In the genomic region with DNA sequence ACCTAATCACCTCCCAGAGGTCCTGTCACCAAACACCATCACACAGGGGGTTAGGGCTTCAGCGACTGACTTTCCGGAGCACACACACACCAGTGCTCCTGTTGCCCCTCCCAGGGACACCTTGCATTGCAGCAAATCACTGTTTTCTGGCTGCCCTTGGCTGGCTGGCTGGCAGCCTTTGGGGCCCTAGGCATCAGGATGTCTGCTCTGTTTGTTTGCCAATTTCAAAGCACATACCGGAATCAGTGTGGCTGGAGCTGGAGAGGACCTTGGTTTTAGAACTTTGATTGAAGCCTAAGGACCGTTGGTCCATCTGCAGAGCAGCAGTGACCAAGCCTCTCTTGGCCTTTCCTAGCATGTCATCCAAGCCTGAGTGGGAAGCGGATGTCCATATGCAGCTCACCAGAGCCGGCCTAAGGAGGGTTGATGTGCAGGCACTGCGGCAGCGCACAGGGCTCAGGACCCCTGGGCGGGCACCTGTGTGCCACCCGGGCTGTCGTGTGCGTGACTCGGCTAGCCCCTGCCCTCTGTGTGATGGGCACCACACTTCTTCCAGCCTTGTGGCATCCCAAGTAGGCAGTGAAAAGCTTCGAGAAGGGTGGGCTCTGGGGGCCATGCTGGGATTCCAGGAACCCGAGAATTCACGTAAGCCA, we compare ENCODE assay signal across 21 cellular contexts.
DNase-seq lines count a peak whose midpoint lies in the region; ATAC-seq, FAIRE-seq and TF ChIP-seq lines count a peak whose summit lies in the region.
"Had no signal": no experiment of that assay in that cellular context is flagged by ENCODE, and none has a peak within 500 bp of the region (broad histone marks: within the 10 kb centered on the region; RNA-seq: fewer than 3 reads in every experiment).

No MANE protein-coding gene starts in this region.

- no peaks in the 10 kb centered on the region for H3K36me3 ChIP-seq in kidney (ENCODE audit: control insufficient read depth in 1 of 2, insufficient read depth in 2 of 2, low read length in 2 of 2)
- no peaks in the 10 kb centered on the region for H3K36me3 ChIP-seq in neuronal stem cell (replicated peaks in 1 of 2; ENCODE audit: control insufficient read depth in 2 of 2, insufficient read depth in 2 of 2, low read length in 2 of 2)
- H3K36me3 ChIP-seq in aorta (ENCODE audit: control insufficient read depth in 1 of 2, insufficient read depth in 2 of 2, low read length in 1 of 2), result no peaks in the 10 kb centered on the region

- no peaks in the 10 kb centered on the region for H3K9me3 ChIP-seq in kidney (ENCODE audit: control insufficient read depth in 1 of 2, low read length in 2 of 2)
- no peaks in the 10 kb centered on the region for H3K9me3 ChIP-seq in neuronal stem cell (replicated peaks in 1 of 2; ENCODE audit: control insufficient read depth in 2 of 2, insufficient read depth in 1 of 2, low read depth in 1 of 2, low read length in 2 of 2)
- H3K9me3 ChIP-seq in aorta (ENCODE audit: control insufficient read depth, low read length), result no peaks in the 10 kb centered on the region
- H3K9me3 ChIP-seq: BLaER1 had no signal

- H3K23ac ChIP-seq in neuronal stem cell (ENCODE audit: low read depth, low read length, poor library complexity), result no peak overlapping the region

- no peak overlapping the region for H3K14ac ChIP-seq in neuronal stem cell (ENCODE audit: low read length)

- H2BK120ac ChIP-seq in neuronal stem cell (ENCODE audit: low read depth, low read length), result no peak overlapping the region

- no CpG with 5 or more reads among the region's 16 CpGs for WGBS in neuronal stem cell (ENCODE audit: extremely low coverage in 2 of 2, insufficient read length in 2 of 2, insufficient replicate concordance in 1 of 2), 2 donors
- WGBS in aorta, 2 donors, result 93 to 94% methylated on average over 16 of the region's 16 CpGs

- DNase-seq in WTC11 (ENCODE audit: low spot score), result no peak
- DNase-seq in kidney, result peak; percentile 68
- no peak for DNase-seq in neuronal stem cell (ENCODE audit: low spot score)
- DNase-seq in aorta, result peak; percentile 23 to 59
- DNase-seq in NCI-H2227 (lab: John Stamatoyannopoulos, UW; ENCODE audit: unreplicated experiment), result no peak
- no peak for DNase-seq in activated effector memory CD4-positive, alpha-beta T cell treated with Interleukin-2 at 50 U/mL for 16 hours
- DNase-seq in activated CD4-positive, CD25-positive, alpha-beta regulatory T cell (lab: John Stamatoyannopoulos, UW), result no peak
- DNase-seq: 8988T; CD4-positive, alpha-beta memory T cell; DMS153; DMS79; GDM1; GM23248; HFFc6 had no signal

- H3K4me3 ChIP-seq in kidney (ENCODE audit: low read length in 2 of 2) (no peak overlapping the region), neuronal stem cell (ENCODE audit: low read length in 2 of 2) (no peak overlapping the region), aorta (ENCODE audit: low read length in 2 of 2) (no peak overlapping the region)
- H3K4me3 ChIP-seq: BLaER1, GM23248 had no signal

- no peak overlapping the region for H2BK15ac ChIP-seq in neuronal stem cell (ENCODE audit: low read length)

- no peak for ATAC-seq in WTC11
- peak; percentile 49 for ATAC-seq in aorta (ENCODE audit: low FRiP score)
- ATAC-seq: HCT116 had no signal

- no peak overlapping the region for H3K4me2 ChIP-seq in neuronal stem cell (ENCODE audit: insufficient read depth, low read length, poor library complexity, severe bottlenecking)
- H3K4me2 ChIP-seq: BLaER1 had no signal

- no peaks in the 10 kb centered on the region for H3K79me1 ChIP-seq in neuronal stem cell (ENCODE audit: low read depth, low read length)

- no peak overlapping the region for H4K91ac ChIP-seq in neuronal stem cell (ENCODE audit: low read depth, low read length, poor library complexity)

- no peak overlapping the region for H3K4me3 Mint-ChIP-seq in WTC11
- H3K4me3 Mint-ChIP-seq: CD14-positive monocyte; CD4-positive, alpha-beta memory T cell; HFFc6 had no signal

- H3K4me1 ChIP-seq in kidney (ENCODE audit: control insufficient read depth in 1 of 2, insufficient read depth in 1 of 2, low read depth in 1 of 2, low read length in 2 of 2) (no peaks in the 10 kb centered on the region), neuronal stem cell (ENCODE audit: control insufficient read depth in 2 of 2, insufficient read depth in 1 of 2, low read depth in 1 of 2, low read length in 2 of 2) (peaks cover 12 to 48% of the 10 kb centered on the region in 2 donors), aorta (ENCODE audit: control insufficient read depth in 1 of 2, insufficient read depth in 2 of 2, low read length in 2 of 2) (no peaks in the 10 kb centered on the region)

- H3K27ac ChIP-seq in kidney (ENCODE audit: low read depth in 2 of 2, low read length in 2 of 2), result no peak overlapping the region
- no peak overlapping the region for H3K27ac ChIP-seq in neuronal stem cell (replicated peaks; ENCODE audit: low read length)
- H3K27ac ChIP-seq in aorta (ENCODE audit: low read depth in 1 of 2, low read length in 2 of 2), result no peak overlapping the region
- H3K27ac ChIP-seq: BLaER1, GM23248 had no signal

- no peak overlapping the region for H2AFZ ChIP-seq in neuronal stem cell (ENCODE audit: low read length)
- H2AFZ ChIP-seq: GM23248 had no signal

- CTCF ChIA-PET in WTC11 (lab: Charles Lee), result interaction anchor here (0.8 to 2.0 kb wide), 5 partner anchors 10 to 327 kb away, joined by 3 to 6 read pairs (median 5); no protein-coding TSS in a partner anchor

- no peak overlapping the region for H4K8ac ChIP-seq in neuronal stem cell (ENCODE audit: low read depth, low read length)

- no peaks in the 10 kb centered on the region for H3K27me3 Mint-ChIP-seq in WTC11 (ENCODE audit: low read depth)

- H2BK5ac ChIP-seq in neuronal stem cell (ENCODE audit: low read length), result no peak overlapping the region

- intact Hi-C loops in kidney (cut with DNase I) (no loop called here), aorta (cut with DNase I) (no loop called here)

- no peak overlapping the region for H2BK12ac ChIP-seq in neuronal stem cell (ENCODE audit: low read length)

- H3K9ac ChIP-seq in kidney (ENCODE audit: low read length in 2 of 2), result no peak overlapping the region
- no peak overlapping the region for H3K9ac ChIP-seq in neuronal stem cell (ENCODE audit: low read depth, low read length, poor library complexity)
- H3K9ac ChIP-seq: BLaER1, GM23248 had no signal

- no peaks in the 10 kb centered on the region for H3K36me3 Mint-ChIP-seq in WTC11
- H3K36me3 Mint-ChIP-seq: CD14-positive monocyte; CD4-positive, alpha-beta memory T cell had no signal

- H3K18ac ChIP-seq in neuronal stem cell (ENCODE audit: low read length), result peak overlapping the region; percentile 20

- H3K4me1 Mint-ChIP-seq in WTC11, result peaks cover 42% of the 10 kb centered on the region
- H3K4me1 Mint-ChIP-seq: CD14-positive monocyte; CD4-positive, alpha-beta memory T cell had no signal

- H3K4ac ChIP-seq in neuronal stem cell (ENCODE audit: low read length), result no peak overlapping the region

- H3K27me3 ChIP-seq in neuronal stem cell (ENCODE audit: control insufficient read depth in 3 of 3, insufficient read depth in 3 of 3, low read depth in 1 of 3, low read length in 3 of 3) (peaks cover 0 to 2% (median 0%) of the 10 kb centered on the region in 3 experiments), aorta (ENCODE audit: control insufficient read depth in 1 of 2, insufficient read depth in 2 of 2, low read length in 1 of 2) (no peaks in the 10 kb centered on the region)
- H3K27me3 ChIP-seq: BLaER1 had no signal

- 0 out of 2 replicates have a peak overlapping the region, but pooled peaks have one; percentile 32 for H3K27ac Mint-ChIP-seq in WTC11
- H3K27ac Mint-ChIP-seq: CD14-positive monocyte; CD4-positive, alpha-beta memory T cell; HFFc6 had no signal

- H3K9me3 Mint-ChIP-seq in WTC11, result peaks cover 4% of the 10 kb centered on the region; the same call in 1 of the 2 replicates
- H3K9me3 Mint-ChIP-seq: CD4-positive, alpha-beta memory T cell had no signal

- TF ChIP-seq CTCF in WTC11 (IDR thresholded peaks at IDR 0.05) (no peak), kidney (IDR thresholded peaks at IDR 0.05; ENCODE audit: borderline replicate concordance, extremely low read depth, insufficient read depth) (no peak)

- no peak for FAIRE-seq in kidney (lab: Jason Lieb, UNC)
- FAIRE-seq: GM12892, GM18507, H54, HTR-8/SVneo had no signal

- no peak overlapping the region for H2AK5ac ChIP-seq in neuronal stem cell (ENCODE audit: low read depth, low read length)

- POLR2A ChIA-PET in WTC11 (lab: Charles Lee), result no interaction called here

TF ChIP-seq in WTC11, 78 proteins besides CTCF, POLR2A, EP300 and RAD21 (continues in another document):
- TF ChIP-seq, protein P1, sequence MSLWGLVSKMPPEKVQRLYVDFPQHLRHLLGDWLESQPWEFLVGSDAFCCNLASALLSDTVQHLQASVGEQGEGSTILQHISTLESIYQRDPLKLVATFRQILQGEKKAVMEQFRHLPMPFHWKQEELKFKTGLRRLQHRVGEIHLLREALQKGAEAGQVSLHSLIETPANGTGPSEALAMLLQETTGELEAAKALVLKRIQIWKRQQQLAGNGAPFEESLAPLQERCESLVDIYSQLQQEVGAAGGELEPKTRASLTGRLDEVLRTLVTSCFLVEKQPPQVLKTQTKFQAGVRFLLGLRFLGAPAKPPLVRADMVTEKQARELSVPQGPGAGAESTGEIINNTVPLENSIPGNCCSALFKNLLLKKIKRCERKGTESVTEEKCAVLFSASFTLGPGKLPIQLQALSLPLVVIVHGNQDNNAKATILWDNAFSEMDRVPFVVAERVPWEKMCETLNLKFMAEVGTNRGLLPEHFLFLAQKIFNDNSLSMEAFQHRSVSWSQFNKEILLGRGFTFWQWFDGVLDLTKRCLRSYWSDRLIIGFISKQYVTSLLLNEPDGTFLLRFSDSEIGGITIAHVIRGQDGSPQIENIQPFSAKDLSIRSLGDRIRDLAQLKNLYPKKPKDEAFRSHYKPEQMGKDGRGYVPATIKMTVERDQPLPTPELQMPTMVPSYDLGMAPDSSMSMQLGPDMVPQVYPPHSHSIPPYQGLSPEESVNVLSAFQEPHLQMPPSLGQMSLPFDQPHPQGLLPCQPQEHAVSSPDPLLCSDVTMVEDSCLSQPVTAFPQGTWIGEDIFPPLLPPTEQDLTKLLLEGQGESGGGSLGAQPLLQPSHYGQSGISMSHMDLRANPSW (CRISPR knock-in tag; conservative IDR thresholded peaks at IDR 0.05; ENCODE audit: low read depth), result no peak
- TF ChIP-seq, protein P2, sequence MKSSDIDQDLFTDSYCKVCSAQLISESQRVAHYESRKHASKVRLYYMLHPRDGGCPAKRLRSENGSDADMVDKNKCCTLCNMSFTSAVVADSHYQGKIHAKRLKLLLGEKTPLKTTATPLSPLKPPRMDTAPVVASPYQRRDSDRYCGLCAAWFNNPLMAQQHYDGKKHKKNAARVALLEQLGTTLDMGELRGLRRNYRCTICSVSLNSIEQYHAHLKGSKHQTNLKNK (CRISPR knock-in tag; IDR thresholded peaks at IDR 0.05), result no peak

Comparison
In these comparisons a context has a peak if more than half of its experiments do, and no peak if none do; other contexts are left out.
1. DNase-seq: peak in kidney (single experiment) and aorta (2 of 2); none in WTC11 (single experiment), neuronal stem cell (single experiment), NCI-H2227 (single experiment), activated effector memory CD4-positive, alpha-beta T cell treated with Interleukin-2 at 50 U/mL for 16 hours (single experiment) and activated CD4-positive, CD25-positive, alpha-beta regulatory T cell (0 of 4).